In genomic region chr2:172281648-172282576, GRCh38 we compare ENCODE assay signal across 15 cellular contexts.
DNase-seq lines count a peak whose midpoint lies in the region; FAIRE-seq and TF ChIP-seq lines count a peak whose summit lies in the region.
"Had no signal": no experiment of that assay in that cellular context is flagged by ENCODE, and none has a peak within 500 bp of the region (broad histone marks: within the 10 kb centered on the region; RNA-seq: fewer than 3 reads in every experiment).

No MANE protein-coding gene starts in this region.

- POLR2A ChIA-PET in MCF 10A (lab: Yijun Ruan, JAX): interaction anchor here (0.5 to 5.5 kb wide), 26 partner anchors 12 to 467 kb away, joined by 3 to 35 read pairs (median 4); partner anchors contain the start of gene ITGA6

- H3K27ac ChIP-seq in breast epithelium (no peak overlapping the region), kidney (ENCODE audit: low read depth in 2 of 2, low read length in 2 of 2) (no peak overlapping the region)
- H3K27ac ChIP-seq: VCaP had no signal

- no peaks in the 10 kb centered on the region for H3K27me3 ChIP-seq in breast epithelium
- H3K27me3 ChIP-seq: spleen had no signal

- intact Hi-C loops in MCF 10A (cut with micrococcal nuclease) (loop anchor here (5.0 to 10.0 kb wide), 2 partner anchors 50 to 143 kb away; partner anchors contain the start of gene ITGA6), breast epithelium (cut with DNase I; ENCODE audit: low total_unique reads) (no loop called here), kidney (cut with DNase I) (no loop called here)
- intact Hi-C loops in activated CD4-positive, alpha-beta T cell treated with anti-CD3 and anti-CD28 coated beads, Interleukin-2, amount 10 ng/mL, durations not matched to agents 24 days and 14 days (cut with micrococcal nuclease): no loop called here

- no peaks in the 10 kb centered on the region for H3K36me3 Mint-ChIP-seq in MCF 10A (ENCODE audit: insufficient read depth, unreplicated experiment)
- no peaks in the 10 kb centered on the region for H3K36me3 Mint-ChIP-seq in activated CD4-positive, alpha-beta T cell treated with anti-CD3 and anti-CD28 coated beads, Interleukin-2, amount 10 ng/mL, durations not matched to agents 24 days and 14 days (ENCODE audit: low read depth)

- no peaks in the 10 kb centered on the region for H3K9me3 Mint-ChIP-seq in MCF 10A (ENCODE audit: unreplicated experiment)
- H3K9me3 Mint-ChIP-seq in activated CD4-positive, alpha-beta T cell treated with anti-CD3 and anti-CD28 coated beads, Interleukin-2, amount 10 ng/mL, durations not matched to agents 24 days and 14 days: no peaks in the 10 kb centered on the region

- H3K27me3 Mint-ChIP-seq in MCF 10A (ENCODE audit: insufficient read depth, unreplicated experiment): no peaks in the 10 kb centered on the region
- peaks cover 14% of the 10 kb centered on the region for H3K27me3 Mint-ChIP-seq in activated CD4-positive, alpha-beta T cell treated with anti-CD3 and anti-CD28 coated beads, Interleukin-2, amount 10 ng/mL, durations not matched to agents 24 days and 14 days

- H3K9me3 ChIP-seq in breast epithelium (no peaks in the 10 kb centered on the region), kidney (ENCODE audit: control insufficient read depth in 1 of 2, low read length in 2 of 2) (peaks cover 0 to 2% of the 10 kb centered on the region in 2 donors)

- no peak for FAIRE-seq in kidney (lab: Jason Lieb, UNC)
- FAIRE-seq: A204.1 had no signal

- H3K36me3 ChIP-seq in breast epithelium (no peaks in the 10 kb centered on the region), kidney (ENCODE audit: control insufficient read depth in 1 of 2, insufficient read depth in 2 of 2, low read length in 2 of 2) (no peaks in the 10 kb centered on the region)
- H3K36me3 ChIP-seq: spleen had no signal

- DNase-seq in MCF 10A (ENCODE audit: unreplicated experiment) (peak; percentile 17), breast epithelium (ENCODE audit: low spot score in 2 of 2) (no peak), amniotic stem cell (lab: John Stamatoyannopoulos, UW) (peak; percentile 43), iris pigment epithelial cell (ENCODE audit: low read depth) (peak; percentile 86), kidney (no peak), cerebellar cortex (ENCODE audit: low spot score) (no peak), erythroblast (lab: John Stamatoyannopoulos, UW) (no peak)
- no peak for DNase-seq in activated CD4-positive, alpha-beta T cell treated with anti-CD3 and anti-CD28 coated beads, Interleukin-2, amount 10 ng/mL, durations not matched to agents 24 days and 14 days
- DNase-seq: cortex of kidney, Kasumi-1, left cardiac atrium, spleen had no signal

- no peak overlapping the region for H3K27ac Mint-ChIP-seq in MCF 10A (ENCODE audit: low read depth, unreplicated experiment)
- no peak overlapping the region for H3K27ac Mint-ChIP-seq in activated CD4-positive, alpha-beta T cell treated with anti-CD3 and anti-CD28 coated beads, Interleukin-2, amount 10 ng/mL, durations not matched to agents 24 days and 14 days
- H3K27ac Mint-ChIP-seq: activated naive CD4-positive, alpha-beta T cell treated with anti-CD3 and anti-CD28 coated beads, Interleukin-2, amount 50 U/mL, for 72 hours had no signal

- TF ChIP-seq POLR2A in breast epithelium (IDR thresholded peaks at IDR 0.05) (no peak), erythroblast (IDR thresholded peaks at IDR 0.05; ENCODE audit: low read length) (no peak)

- peaks cover 18% of the 10 kb centered on the region for H3K4me1 Mint-ChIP-seq in MCF 10A (ENCODE audit: insufficient read depth, unreplicated experiment)
- H3K4me1 Mint-ChIP-seq in activated CD4-positive, alpha-beta T cell treated with anti-CD3 and anti-CD28 coated beads, Interleukin-2, amount 10 ng/mL, durations not matched to agents 24 days and 14 days: peaks cover 8% of the 10 kb centered on the region

- H3K4me3 Mint-ChIP-seq in MCF 10A (ENCODE audit: unreplicated experiment): no peak overlapping the region
- H3K4me3 Mint-ChIP-seq in activated CD4-positive, alpha-beta T cell treated with anti-CD3 and anti-CD28 coated beads, Interleukin-2, amount 10 ng/mL, durations not matched to agents 24 days and 14 days: no peak overlapping the region

- H3K4me3 ChIP-seq in breast epithelium (no peak overlapping the region), kidney (ENCODE audit: low read length in 2 of 2) (no peak overlapping the region)
- H3K4me3 ChIP-seq: spleen had no signal

- H3K9ac ChIP-seq in kidney (ENCODE audit: low read length in 2 of 2): no peak overlapping the region

- CTCF ChIA-PET in MCF 10A (lab: Yijun Ruan, JAX): interaction anchor here (0.5 to 7.3 kb wide), 13 partner anchors 39 to 760 kb away, joined by 3 to 54 read pairs (median 4); partner anchors contain the start of genes CYBRD1 and ITGA6

- TF ChIP-seq CTCF in MCF 10A (IDR thresholded peaks at IDR 0.05; ENCODE audit: unreplicated experiment) (no peak), breast epithelium (IDR thresholded peaks at IDR 0.05) (no peak), kidney (IDR thresholded peaks at IDR 0.05; ENCODE audit: borderline replicate concordance, extremely low read depth, insufficient read depth) (no peak)

- BruUV-seq in MCF 10A (replicated peaks; lab: Mats Ljungman, UMichigan): no TSS peak

- H3K4me1 ChIP-seq in breast epithelium: no peaks in the 10 kb centered on the region
- peaks cover 0 to 4% of the 10 kb centered on the region in 2 donors for H3K4me1 ChIP-seq in kidney (ENCODE audit: control insufficient read depth in 1 of 2, insufficient read depth in 1 of 2, low read depth in 1 of 2, low read length in 2 of 2)

Comparison
In these comparisons a context has a peak if more than half of its experiments do, and no peak if none do; other contexts are left out.
1. DNase-seq: peak in MCF 10A (single experiment), amniotic stem cell (single experiment) and iris pigment epithelial cell (single experiment); none in breast epithelium (0 of 2), kidney (single experiment), activated CD4-positive, alpha-beta T cell treated with anti-CD3 and anti-CD28 coated beads, Interleukin-2, amount 10 ng/mL, durations not matched to agents 24 days and 14 days (single experiment), cerebellar cortex (single experiment) and erythroblast (0 of 2).